In genomic region chr1:10834770-10835412, GRCh38 we compare ENCODE assay signal across 23 cellular contexts. TPM values are rescaled to one million over a fixed set of nuclear protein-coding genes. Genes with fewer than 3 reads are reported as not detected.
DNase-seq lines count a peak whose midpoint lies in the region; ATAC-seq lines count a peak whose summit lies in the region.
"Had no signal": no experiment of that assay in that cellular context is flagged by ENCODE, and none has a peak within 500 bp of the region (broad histone marks: within the 10 kb centered on the region; RNA-seq: fewer than 3 reads in every experiment).

No MANE protein-coding gene starts in this region.

- no peak for ATAC-seq in HG02870 (IDR thresholded peaks at IDR 0.05; ENCODE audit: unreplicated experiment)
- ATAC-seq in activated T-cell treated with anti-CD3 and anti-CD28 coated beads, Interleukin-2, amount 50 U/mL, for 4 hours = no peak
- ATAC-seq: activated CD4-positive, CD25-positive, alpha-beta regulatory T cell treated with anti-CD3 and anti-CD28 coated beads, Interleukin-2, amount 50 U/mL, for 24 hours; stimulated activated memory B cell treated with anti-CD40 and anti-IgM and Interleukin-4, amounts not matched to agents 10 μg/mL and 1 μg/mL and 100 μg/mL, for 72 hours had no signal

- H3K9ac ChIP-seq in iPS-18a (ENCODE audit: low read length) = no peak overlapping the region

- H3K27ac ChIP-seq in iPS-18a (ENCODE audit: low read length) = no peak overlapping the region
- H3K27ac ChIP-seq: dorsolateral prefrontal cortex, lower lobe of right lung, right lobe of liver had no signal

- DNase-seq in H7 = peak; percentile 78
- DNase-seq in NCI-H1092 treated with DMSO at 0.1 percent for 48 hours (lab: John Stamatoyannopoulos, UW) = peak; percentile 92
- peak; percentile 85 for DNase-seq in NCI-H748 (lab: John Stamatoyannopoulos, UW; ENCODE audit: unreplicated experiment)
- DNase-seq in activated T-cell treated with anti-CD3 and anti-CD28 coated beads, Interleukin-2, amount 50 U/mL, for 4 hours = no peak
- DNase-seq in SIG-M5 treated with dmso at 0.1 percent for 504 hours (lab: John Stamatoyannopoulos, UW; ENCODE audit: unreplicated experiment) = no peak
- DNase-seq in stimulated activated CD4-positive, alpha-beta T cell treated with anti-CD3 and anti-CD28 coated beads, Interleukin-1b, Interleukin-23, amount 100 ng/mL, for 48 hours = no peak
- DNase-seq: activated naive CD4-positive, alpha-beta T cell treated with anti-CD3 and anti-CD28 coated beads, Interleukin-2, amount 10 ng/mL, durations not matched to agents 7 days and 5 days; dorsolateral prefrontal cortex; KG1; kidney glomerular epithelial cell; lower lobe of right lung; MM.1S; NCI-H187 treated with DMSO at 0.1 percent for 48 hours; NCI-H524; right lobe of liver; stimulated activated CD4-positive, alpha-beta T cell treated with anti-CD3 and anti-CD28 coated beads, Interleukin-4, amount 100 ng/mL, for 1 hour; T-helper 1 cell had no signal

- no peak overlapping the region for H3K4me3 Mint-ChIP-seq in activated T-cell treated with anti-CD3 and anti-CD28 coated beads, Interleukin-2, amount 50 U/mL, for 4 hours
- H3K4me3 Mint-ChIP-seq: activated naive CD4-positive, alpha-beta T cell treated with anti-CD3 and anti-CD28 coated beads, Interleukin-2, amount 10 ng/mL, durations not matched to agents 7 days and 5 days; activated T-helper 1 cell treated with anti-CD3 and anti-CD28 coated beads, Interleukin-12 subunit alpha, Interleukin-12 subunit beta, Interleukin-2, Interleukin-4 antibody, amounts not matched to agents 30 ng/mL and 10 ng/mL and 1 ng/mL, durations not matched to agents 14 hours and 24 hours and 36 hours; stimulated activated memory B cell treated with anti-CD40 and anti-IgM and Interleukin-4, amounts not matched to agents 10 μg/mL and 1 μg/mL and 100 μg/mL, for 72 hours had no signal

- H3K27me3 ChIP-seq in H7 (ENCODE audit: control insufficient read depth, insufficient read depth, low read length) (0 out of 2 replicates have a peak, but pooled peaks cover 2% of the 10 kb centered on the region), iPS-18a (ENCODE audit: control insufficient read depth, insufficient read depth, low read length) (no peaks in the 10 kb centered on the region)
- H3K27me3 ChIP-seq: right lobe of liver had no signal

- H3K36me3 Mint-ChIP-seq in activated T-cell treated with anti-CD3 and anti-CD28 coated beads, Interleukin-2, amount 50 U/mL, for 4 hours (ENCODE audit: insufficient read depth) = no peaks in the 10 kb centered on the region
- H3K36me3 Mint-ChIP-seq: activated naive CD4-positive, alpha-beta T cell treated with anti-CD3 and anti-CD28 coated beads, Interleukin-2, amount 10 ng/mL, durations not matched to agents 7 days and 5 days; brain; stimulated activated memory B cell treated with anti-CD40 and anti-IgM and Interleukin-4, amounts not matched to agents 10 μg/mL and 1 μg/mL and 100 μg/mL, for 72 hours had no signal

- H3K4me3 ChIP-seq in H7 (ENCODE audit: insufficient read depth, low read depth, low read length) (no peak overlapping the region), iPS-18a (ENCODE audit: low read length) (peak overlapping the region; percentile 19)
- H3K4me3 ChIP-seq: dorsolateral prefrontal cortex, right lobe of liver had no signal

- peaks cover 14% of the 10 kb centered on the region for H3K4me1 ChIP-seq in iPS-18a (ENCODE audit: control insufficient read depth, low read depth, low read length)
- H3K4me1 ChIP-seq: lower lobe of right lung, right lobe of liver had no signal

- peaks cover 39% of the 10 kb centered on the region for H3K27me3 Mint-ChIP-seq in activated T-cell treated with anti-CD3 and anti-CD28 coated beads, Interleukin-2, amount 50 U/mL, for 4 hours (ENCODE audit: low read depth)

- H3K9me3 ChIP-seq in iPS-18a (ENCODE audit: control insufficient read depth, low read depth, low read length) = no peaks in the 10 kb centered on the region
- H3K9me3 ChIP-seq: lower lobe of right lung, right lobe of liver had no signal

- no peaks in the 10 kb centered on the region for H3K9me3 Mint-ChIP-seq in activated T-cell treated with anti-CD3 and anti-CD28 coated beads, Interleukin-2, amount 50 U/mL, for 4 hours
- H3K9me3 Mint-ChIP-seq: activated naive CD4-positive, alpha-beta T cell treated with anti-CD3 and anti-CD28 coated beads, Interleukin-2, amount 10 ng/mL, durations not matched to agents 7 days and 5 days had no signal

- peaks cover 2% of the 10 kb centered on the region for H3K4me1 Mint-ChIP-seq in activated T-cell treated with anti-CD3 and anti-CD28 coated beads, Interleukin-2, amount 50 U/mL, for 4 hours (ENCODE audit: low read depth)
- H3K4me1 Mint-ChIP-seq: activated naive CD4-positive, alpha-beta T cell treated with anti-CD3 and anti-CD28 coated beads, Interleukin-2, amount 10 ng/mL, durations not matched to agents 7 days and 5 days had no signal

- no peaks in the 10 kb centered on the region for H3K36me3 ChIP-seq in H7 (replicated peaks; ENCODE audit: control insufficient read depth, insufficient read depth, low read length)
- H3K36me3 ChIP-seq in iPS-18a (ENCODE audit: control insufficient read depth, low read depth, low read length) = no peaks in the 10 kb centered on the region
- H3K36me3 ChIP-seq: lower lobe of right lung, right lobe of liver had no signal

RNA-seq across cellular contexts. Expression of gene CASZ1, which starts 38.4 kb away (rescaled TPM):
- 4.8 and 5.0 TPM in 2 replicates for total RNA-seq in H7 (2014; rRNA removed; shearing (Covaris generic))
- 10 to 100 TPM in 1 of 3 donors, 1 to 10 TPM in 2; 6.9 to 11.2 (median 8.4) TPM for total RNA-seq in activated T-cell treated with anti-CD3 and anti-CD28 coated beads, Interleukin-2, amount 50 U/mL, for 4 hours

Comparison
In these comparisons a context has a peak if more than half of its experiments do, and no peak if none do; other contexts are left out.
1. DNase-seq: peak in H7 (single experiment), NCI-H1092 treated with DMSO at 0.1 percent for 48 hours (single experiment) and NCI-H748 (single experiment); none in activated T-cell treated with anti-CD3 and anti-CD28 coated beads, Interleukin-2, amount 50 U/mL, for 4 hours (single experiment), SIG-M5 treated with dmso at 0.1 percent for 504 hours (single experiment) and stimulated activated CD4-positive, alpha-beta T cell treated with anti-CD3 and anti-CD28 coated beads, Interleukin-1b, Interleukin-23, amount 100 ng/mL, for 48 hours (single experiment).